In the genomic region with DNA sequence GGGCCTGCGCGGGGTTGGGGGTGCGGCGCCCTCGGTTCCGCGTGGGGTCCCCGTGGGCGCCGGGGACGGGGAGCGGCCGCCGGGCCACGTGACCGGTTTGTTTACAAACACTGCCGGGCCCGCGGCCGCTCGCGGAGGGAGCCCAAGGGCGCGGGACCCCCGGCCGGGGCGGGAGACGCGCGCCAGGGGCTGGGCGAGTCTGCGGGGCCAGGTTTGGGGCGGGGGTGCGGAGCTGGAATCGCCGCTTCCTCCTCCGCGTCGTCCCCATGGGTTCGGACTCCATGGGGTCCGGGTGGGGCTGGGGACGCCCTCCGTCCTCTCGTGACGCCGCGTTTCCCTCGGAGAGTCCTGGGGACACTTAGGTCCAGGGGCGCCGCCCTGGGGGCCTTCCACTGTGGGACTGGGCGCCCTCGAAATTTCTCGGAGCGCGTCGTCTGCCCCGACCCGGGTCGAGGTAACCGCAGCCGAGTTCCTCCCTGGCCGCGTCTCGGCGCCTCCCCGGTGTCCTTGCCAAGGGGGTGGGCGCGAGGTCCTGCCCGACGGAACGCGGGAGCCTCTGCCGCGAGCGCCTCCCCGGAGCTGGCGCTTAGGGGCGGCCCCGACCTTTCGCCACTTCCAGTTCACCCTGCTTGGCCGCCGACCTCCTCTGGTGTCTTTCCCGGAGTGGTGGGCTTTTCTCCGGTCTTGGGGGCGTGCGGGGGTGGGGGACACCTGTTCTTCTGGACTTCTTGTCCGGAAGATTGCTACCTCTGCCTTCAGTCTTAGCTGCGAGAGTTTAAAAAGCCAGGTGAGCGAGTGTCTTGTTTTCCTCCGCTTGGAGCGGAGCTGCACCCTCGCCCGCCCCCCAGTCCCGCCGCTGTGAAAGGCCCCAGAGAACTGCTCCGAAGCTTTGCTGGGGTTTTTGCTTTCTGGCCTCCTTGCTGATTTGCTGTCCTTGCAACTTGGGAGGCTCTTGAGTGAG, we compare ENCODE assay signal across 8 cellular contexts. TPM values are rescaled to one million over a fixed set of nuclear protein-coding genes. Genes with fewer than 3 reads are reported as not detected.
DNase-seq lines count a peak whose midpoint lies in the region; ATAC-seq, FAIRE-seq and TF ChIP-seq lines count a peak whose summit lies in the region.

No MANE protein-coding gene starts in this region.

- peak; percentile 15 for ATAC-seq in HG02870 (IDR thresholded peaks at IDR 0.05; ENCODE audit: unreplicated experiment)
- peak; percentile 22 for ATAC-seq in HepG2
- peak; percentile 27 for ATAC-seq in stimulated activated effector memory CD8-positive, alpha-beta T cell treated with anti-CD3 and anti-CD28 coated beads, Interleukin-12 subunit alpha, Interleukin-12 subunit beta, amount 100 ng/mL, for 72 hours

- H3K4me1 Mint-ChIP-seq in stimulated activated effector memory CD8-positive, alpha-beta T cell treated with anti-CD3 and anti-CD28 coated beads, Interleukin-12 subunit alpha, Interleukin-12 subunit beta, amount 100 ng/mL, for 72 hours = peaks cover 66% of the 10 kb centered on the region

- H4K20me1 ChIP-seq in HepG2 (ENCODE audit: insufficient read depth, low read length) = peaks cover 26% of the 10 kb centered on the region

- H3K36me3 ChIP-seq in colonic mucosa (no peaks in the 10 kb centered on the region), HepG2 (replicated peaks in 1 of 2; ENCODE audit: control insufficient read depth in 1 of 2, insufficient read depth in 2 of 2, low read length in 2 of 2) (no peaks in the 10 kb centered on the region)

- peak overlapping the region; percentile 89 to 90 for H3K9ac ChIP-seq in colonic mucosa (ENCODE audit: low read depth in 2 of 2, low read length in 2 of 2)
- H3K9ac ChIP-seq in HepG2 (ENCODE audit: insufficient read depth, low read depth, low read length) = peak overlapping the region; percentile 75

- CTCF ChIA-PET in HepG2 (lab: Yijun Ruan, JAX; ENCODE audit: low intra/inter-chr PET ratio, low total read pairs) = interaction anchor here (0.6 kb wide), 1 partner anchor 128 kb away, joined by 3 read pairs; no protein-coding TSS in a partner anchor

- peak overlapping the region; percentile 83 for H3K4me3 Mint-ChIP-seq in stimulated activated effector memory CD8-positive, alpha-beta T cell treated with anti-CD3 and anti-CD28 coated beads, Interleukin-12 subunit alpha, Interleukin-12 subunit beta, amount 100 ng/mL, for 72 hours

- peak overlapping the region; percentile 95 for H3K27ac ChIP-seq in colonic mucosa
- peak overlapping the region; percentile 44 for H3K27ac ChIP-seq in HepG2 (ENCODE audit: extremely low read length, insufficient read depth, low read length)

- no peak overlapping the region for H2AFZ ChIP-seq in HepG2 (ENCODE audit: low read length)

- WGBS in HepG2 (ENCODE audit: low lambda C conversion rate) = 3% methylated on average over 33 of the region's 96 CpGs

- BruUV-seq in HepG2 (replicated peaks; lab: Mats Ljungman, UMichigan) = no TSS peak

- no peak for DNase-seq in GM12891 (ENCODE audit: insufficient read length, low spot score)
- peak in 3 of 5 experiments; percentile 9 to 32 (median 14) for DNase-seq in T-helper 2 cell
- DNase-seq in colonic mucosa = peak; percentile 63
- DNase-seq in HepG2 (ENCODE audit: low spot score) = no peak
- peak; percentile 44 to 67 for DNase-seq in stimulated activated effector memory CD8-positive, alpha-beta T cell treated with anti-CD3 and anti-CD28 coated beads, Interleukin-12 subunit alpha, Interleukin-12 subunit beta, amount 100 ng/mL, for 72 hours (ENCODE audit: low spot score in 2 of 2)
- DNase-seq in epidermal melanocyte (ENCODE audit: insufficient read length, low spot score) = no peak
- DNase-seq in GOT3 (lab: John Stamatoyannopoulos, UW) = no peak

- H3K27me3 ChIP-seq in colonic mucosa (no peaks in the 10 kb centered on the region), HepG2 (ENCODE audit: control insufficient read depth in 1 of 2, insufficient read depth in 2 of 2, low read length in 2 of 2) (no peaks in the 10 kb centered on the region; a peak in 1 of 5 replicates)

- intact Hi-C loops in colonic mucosa (cut with DNase I) (loop anchor here (5.0 kb wide), 1 partner anchor 40 kb away; no protein-coding TSS in a partner anchor), HepG2 (cut with micrococcal nuclease; ENCODE audit: unreplicated experiment) (no loop called here)

- TF ChIP-seq EP300 in HepG2 (IDR thresholded peaks at IDR 0.05; ENCODE audit: low read depth in 2 of 2, low read length in 2 of 2) (no peak), HepG2 (CRISPR knock-in tag; IDR thresholded peaks at IDR 0.05; ENCODE audit: borderline replicate concordance) (no peak)

- peak overlapping the region; percentile 83 for H3K4me3 ChIP-seq in colonic mucosa
- peak overlapping the region; percentile 78 to 91 (median 91) for H3K4me3 ChIP-seq in HepG2 (replicated peaks in 1 of 3; ENCODE audit: insufficient read depth in 1 of 3, low read depth in 2 of 3, low read length in 3 of 3)

- H3K4me1 ChIP-seq in colonic mucosa (peaks cover 23% of the 10 kb centered on the region), HepG2 (ENCODE audit: insufficient read depth, low read length) (peaks cover 74% of the 10 kb centered on the region)

- H3K9me3 ChIP-seq in colonic mucosa (no peaks in the 10 kb centered on the region), HepG2 (ENCODE audit: low read length) (no peaks in the 10 kb centered on the region)

- H3K9me3 Mint-ChIP-seq in stimulated activated effector memory CD8-positive, alpha-beta T cell treated with anti-CD3 and anti-CD28 coated beads, Interleukin-12 subunit alpha, Interleukin-12 subunit beta, amount 100 ng/mL, for 72 hours = no peaks in the 10 kb centered on the region

- TF ChIP-seq POLR2A in GM12891 (IDR thresholded peaks at IDR 0.05; ENCODE audit: low read depth, low read length) (no peak), HepG2 (IDR thresholded peaks at IDR 0.05; ENCODE audit: insufficient read depth in 1 of 2, low read depth in 2 of 2, low read length in 2 of 2) (no peak)

- H3K79me2 ChIP-seq in HepG2 (ENCODE audit: insufficient read depth, low read length) = peaks cover 49% of the 10 kb centered on the region

- peak overlapping the region; percentile 89 for H3K4me2 ChIP-seq in HepG2 (ENCODE audit: low read depth, low read length)

- POLR2A ChIA-PET in HepG2 (lab: Yijun Ruan, JAX) = interaction anchor here (0.9 to 1.7 kb wide), 4 partner anchors 23 to 104 kb away, joined by 3 to 16 read pairs (median 7); no protein-coding TSS in a partner anchor

- TF ChIP-seq RAD21 in HepG2 (CRISPR knock-in tag; IDR thresholded peaks at IDR 0.05) = peak; percentile 21; the same call in 1 of the 2 replicates

- in situ Hi-C loops in HepG2 (cut with HindIII; ENCODE audit: extremely low pct_ligation_motif_present, low pct_unique_long_range_greater_than_20kb) = loop anchor here (5.0 kb wide), 1 partner anchor 35 kb away; no protein-coding TSS in a partner anchor

- H3K27ac Mint-ChIP-seq in stimulated activated effector memory CD8-positive, alpha-beta T cell treated with anti-CD3 and anti-CD28 coated beads, Interleukin-12 subunit alpha, Interleukin-12 subunit beta, amount 100 ng/mL, for 72 hours = peak overlapping the region; percentile 83

- no peaks in the 10 kb centered on the region for H3K36me3 Mint-ChIP-seq in stimulated activated effector memory CD8-positive, alpha-beta T cell treated with anti-CD3 and anti-CD28 coated beads, Interleukin-12 subunit alpha, Interleukin-12 subunit beta, amount 100 ng/mL, for 72 hours

- FAIRE-seq in GM12891 (lab: Jason Lieb, UNC) = no peak
- no peak for FAIRE-seq in HepG2 (lab: Jason Lieb, UNC)

- TF ChIP-seq CTCF in colonic mucosa (IDR thresholded peaks at IDR 0.05) (no peak), HepG2 (CRISPR knock-in tag; IDR thresholded peaks at IDR 0.05) (peak; percentile 49; the same call in 1 of the 2 replicates)

TF ChIP-seq in GM12891, 5 proteins besides CTCF, POLR2A, EP300 and RAD21:
- 0 out of 2 replicates have a peak, but pooled peaks have one; percentile 36 for TF ChIP-seq TAF1 (IDR thresholded peaks at IDR 0.05; ENCODE audit: low read depth, low read length)
- no peak for TF ChIP-seq POLR2AphosphoS5 (IDR thresholded peaks at IDR 0.05; ENCODE audit: low read depth, low read length)
- TF ChIP-seq PAX5 (IDR thresholded peaks at IDR 0.05; ENCODE audit: insufficient read depth, low read length, severe bottlenecking) = no peak
- no peak for TF ChIP-seq POU2F2 (IDR thresholded peaks at IDR 0.05; ENCODE audit: low read depth, low read length)

RNA-seq across cellular contexts. Expression of a gene that starts 0.8 kb away (rescaled TPM):
- 1.3 TPM for polyA plus RNA-seq in GM12891 (2012; ENCODE audit: low read depth, missing spikeins)
- total RNA-seq in colonic mucosa (10 to 100 TPM; 17.2 to 25.7 TPM), HepG2 (2016; rRNA removed; fragmentation: Illumina TruSeq; extraction: Trizol) (7.5 and 8.5 TPM in 2 replicates)
- total RNA-seq in HepG2 (2016; cell fraction: cytosol; rRNA removed; fragmentation: Illumina TruSeq; extraction: Trizol; ENCODE audit: low read depth) = 18.9 and 21.5 TPM in 2 replicates
- 6.7 and 7.0 TPM in 2 replicates for total RNA-seq in HepG2 (2016; cell fraction: insoluble cytoplasmic fraction; rRNA removed; fragmentation: Illumina TruSeq; extraction: Trizol)
- total RNA-seq in HepG2 (2016; cell fraction: membrane; rRNA removed; fragmentation: Illumina TruSeq; extraction: Trizol) = 5.7 and 6.1 TPM in 2 replicates
- total RNA-seq in HepG2 (2016; cell fraction: nucleus; rRNA removed; fragmentation: Illumina TruSeq; extraction: Trizol) = 9.8 and 11.4 TPM in 2 replicates
- 18.2 and 21.1 TPM in 2 replicates for polyA plus RNA-seq in HepG2 (2011; rRNA removed)
- polyA plus RNA-seq in HepG2 (2011; cell fraction: cytosol; rRNA removed) = 8.0 and 10.6 TPM in 2 replicates
- polyA plus RNA-seq in HepG2 (2011; cell fraction: nucleus; rRNA removed) = 16.3 and 20.7 TPM in 2 replicates
- 11.0 TPM in 2 replicates for polyA plus RNA-seq in HepG2 (2012)
- 0.68 and 0.79 TPM in 2 replicates for polyA plus RNA-seq in HepG2 (2016; cell fraction: cytosol; fragmentation: Illumina TruSeq; extraction: Trizol; ENCODE audit: low read depth)
- polyA plus RNA-seq in HepG2 (2016; cell fraction: insoluble cytoplasmic fraction; fragmentation: Illumina TruSeq; extraction: Trizol; ENCODE audit: low read depth) = 5.2 and 5.6 TPM in 2 replicates
- polyA plus RNA-seq in HepG2 (2016; cell fraction: membrane; fragmentation: Illumina TruSeq; extraction: Trizol; ENCODE audit: low read depth) = 2.3 and 2.4 TPM in 2 replicates
- polyA plus RNA-seq in HepG2 (2016; cell fraction: nucleus; fragmentation: Illumina TruSeq; extraction: Trizol; ENCODE audit: insufficient read depth, low read depth) = 12.0 and 12.1 TPM in 2 replicates
- polyA minus RNA-seq in HepG2 (2011; rRNA and poly(A)+ RNA removed; ENCODE audit: low replicate concordance) = 10.4 and 56.0 TPM in 2 replicates
- polyA minus RNA-seq in HepG2 (2011; cell fraction: cytosol; rRNA and poly(A)+ RNA removed) = 12.7 and 15.6 TPM in 2 replicates
- 18.7 and 25.6 TPM in 2 replicates for polyA minus RNA-seq in HepG2 (2011; cell fraction: nucleus; rRNA and poly(A)+ RNA removed)

Comparison
In these comparisons a context has a peak if more than half of its experiments do, and no peak if none do; other contexts are left out.
1. DNase-seq: peak in T-helper 2 cell (3 of 5), colonic mucosa (single experiment) and stimulated activated effector memory CD8-positive, alpha-beta T cell treated with anti-CD3 and anti-CD28 coated beads, Interleukin-12 subunit alpha, Interleukin-12 subunit beta, amount 100 ng/mL, for 72 hours (2 of 2); none in GM12891 (single experiment), HepG2 (single experiment), epidermal melanocyte (single experiment) and GOT3 (single experiment).
2. Peak in every context shown above with its lines, with median percentiles within 50 percentile points of each other: ATAC-seq.